ENCODE assay signal across 1 cellular context in the genomic region with DNA sequence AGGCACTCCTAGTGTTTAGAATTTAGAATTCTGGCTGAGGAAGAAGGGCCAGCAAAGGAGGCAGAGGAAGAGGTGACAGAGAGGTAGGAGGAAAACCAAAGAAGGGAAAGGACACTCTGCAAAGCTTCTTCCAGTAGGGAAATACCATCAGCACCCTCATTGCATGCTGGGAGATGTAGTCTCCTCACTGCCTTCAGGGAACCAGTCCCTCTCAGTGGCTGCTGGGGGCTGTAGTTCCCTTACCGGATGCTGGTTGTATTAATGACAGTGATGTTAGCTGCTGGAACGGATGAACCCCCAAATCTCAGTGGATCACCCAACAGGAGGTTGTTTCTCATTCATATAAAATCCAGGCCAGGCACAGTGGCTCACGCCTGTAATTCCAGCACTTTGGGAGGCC.
TF ChIP-seq lines count a peak whose summit lies in the region.

No MANE protein-coding gene starts in this region.

TF ChIP-seq in IMR-90, 13 proteins besides CTCF, POLR2A, EP300 and RAD21:
- no peak for TF ChIP-seq MAFK (IDR thresholded peaks at IDR 0.05; ENCODE audit: low read depth, low read length)
- no peak for TF ChIP-seq CHD1 (IDR thresholded peaks at IDR 0.05; ENCODE audit: low read depth, low read length)
- TF ChIP-seq SMC3 (IDR thresholded peaks at IDR 0.05; ENCODE audit: low read depth, low read length), result no peak
- TF ChIP-seq FOS (IDR thresholded peaks at IDR 0.05; ENCODE audit: low read depth, low read length), result no peak
- no peak for TF ChIP-seq USF2 (IDR thresholded peaks at IDR 0.05; ENCODE audit: low read depth, low read length)
TF ChIP-seq in IMR-90: peak in this region for 0.
